In genomic region chr9:93134018-93134739, GRCh38 we compare ENCODE assay signal across 8 cellular contexts. TPM values are rescaled to one million over a fixed set of nuclear protein-coding genes. Genes with fewer than 3 reads are reported as not detected.
DNase-seq lines count a peak whose midpoint lies in the region; ATAC-seq, FAIRE-seq and TF ChIP-seq lines count a peak whose summit lies in the region.

TSS of gene NINJ1 (minus strand) at chr9:93134251. CDS start at chr9:93134217, 34 bp downstream.

- FAIRE-seq in urothelium cell line (lab: Jason Lieb, UNC) = no peak

- H3K4me1 Mint-ChIP-seq in activated naive CD8-positive, alpha-beta T cell treated with anti-CD3 and anti-CD28 coated beads, Interleukin-2, amount 50 U/mL, for 24 hours = peaks cover 58% of the 10 kb centered on the region

- peak within 1 kb of the TSS; percentile 90 for H3K27ac Mint-ChIP-seq in activated naive CD8-positive, alpha-beta T cell treated with anti-CD3 and anti-CD28 coated beads, Interleukin-2, amount 50 U/mL, for 24 hours

- H3K9me3 ChIP-seq in SU-DHL-6 (ENCODE audit: insufficient read depth, low read length) = no peaks in the 10 kb centered on the region
- H3K9me3 ChIP-seq in psoas muscle = no peaks in the 10 kb centered on the region

- peaks cover 45% of the 10 kb centered on the region for H3K4me1 ChIP-seq in psoas muscle

- no peaks in the 10 kb centered on the region for H3K79me2 ChIP-seq in SU-DHL-6 (ENCODE audit: insufficient read depth, low read length)

- DNase-seq in DMS 273 (lab: John Stamatoyannopoulos, UW; ENCODE audit: unreplicated experiment) (peak; percentile 91), left cardiac atrium (peak; percentile 79), psoas muscle (peak; percentile 78 to 85), urothelium cell line (ENCODE audit: low spot score) (peak; percentile 97)
- peak; percentile 93 for DNase-seq in activated naive CD8-positive, alpha-beta T cell treated with anti-CD3 and anti-CD28 coated beads, Interleukin-2, amount 50 U/mL, for 24 hours

- H3K4me2 ChIP-seq in SU-DHL-6 (ENCODE audit: low read depth, low read length, poor library complexity, severe bottlenecking) = peak within 1 kb of the TSS; percentile 72

- H3K27me3 ChIP-seq in SU-DHL-6 (ENCODE audit: low read length) (no peaks in the 10 kb centered on the region), psoas muscle (ENCODE audit: insufficient read depth in 3 of 3, low read length in 2 of 3) (no peaks in the 10 kb centered on the region)

- H3K9me3 Mint-ChIP-seq in activated naive CD8-positive, alpha-beta T cell treated with anti-CD3 and anti-CD28 coated beads, Interleukin-2, amount 50 U/mL, for 24 hours = no peaks in the 10 kb centered on the region

- no peaks in the 10 kb centered on the region for H4K20me1 ChIP-seq in SU-DHL-6 (ENCODE audit: low read depth, low read length)

- peak within 1 kb of the TSS; percentile 49 for H3K9ac ChIP-seq in SU-DHL-6 (ENCODE audit: low read length)

- no peaks in the 10 kb centered on the region for H3F3A ChIP-seq in SU-DHL-6 (ENCODE audit: insufficient read depth)

- no peaks in the 10 kb centered on the region for H3K27me3 Mint-ChIP-seq in activated naive CD8-positive, alpha-beta T cell treated with anti-CD3 and anti-CD28 coated beads, Interleukin-2, amount 50 U/mL, for 24 hours

- ATAC-seq in GM19438 (IDR thresholded peaks at IDR 0.05; ENCODE audit: low read depth, unreplicated experiment) (peak; percentile 68), HG03575 (IDR thresholded peaks at IDR 0.05; ENCODE audit: extremely low read depth, insufficient number of reproducible peaks, low FRiP score, unreplicated experiment) (peak; percentile 44), left cardiac atrium (peak; percentile 87 to 90), psoas muscle (peak; percentile 79 to 85 (median 80))
- ATAC-seq in activated naive CD8-positive, alpha-beta T cell treated with anti-CD3 and anti-CD28 coated beads, Interleukin-2, amount 50 U/mL, for 24 hours = peak; percentile 86

- peak within 1 kb of the TSS; percentile 90 for H3K4me3 Mint-ChIP-seq in activated naive CD8-positive, alpha-beta T cell treated with anti-CD3 and anti-CD28 coated beads, Interleukin-2, amount 50 U/mL, for 24 hours

- 0 to 2% (median 0%) methylated on average over 49 to 78 of the region's 78 CpGs for WGBS in psoas muscle, 3 donors

- H3K36me3 ChIP-seq in SU-DHL-6 (ENCODE audit: low read length) = no peaks in the 10 kb centered on the region
- no peaks in the 10 kb centered on the region for H3K36me3 ChIP-seq in psoas muscle (ENCODE audit: insufficient read depth in 1 of 2, low read depth in 1 of 2)

- H3K36me3 Mint-ChIP-seq in activated naive CD8-positive, alpha-beta T cell treated with anti-CD3 and anti-CD28 coated beads, Interleukin-2, amount 50 U/mL, for 24 hours (ENCODE audit: low read depth) = peaks cover 8% of the 10 kb centered on the region

- H3K9me2 ChIP-seq in SU-DHL-6 (replicated peaks; ENCODE audit: insufficient read depth, low read length) = no peaks in the 10 kb centered on the region

- no peak for TF ChIP-seq CTCF in SU-DHL-6 (IDR thresholded peaks at IDR 0.05; ENCODE audit: insufficient read depth, low read length, poor library complexity, severe bottlenecking)
- TF ChIP-seq CTCF in psoas muscle (IDR thresholded peaks at IDR 0.05) = no peak

- H2AFZ ChIP-seq in SU-DHL-6 (ENCODE audit: low read depth, low read length, severe bottlenecking) = peak within 1 kb of the TSS; percentile 77

- intact Hi-C loops in left cardiac atrium (cut with DNase I) (no loop called here), psoas muscle (cut with DNase I) (no loop called here)

- peak within 1 kb of the TSS; percentile 52 for H3K4me3 ChIP-seq in SU-DHL-6 (ENCODE audit: insufficient read depth, low read length, poor library complexity, severe bottlenecking)
- H3K4me3 ChIP-seq in psoas muscle = peak within 1 kb of the TSS; percentile 97

- H3K27ac ChIP-seq in SU-DHL-6 (ENCODE audit: low read depth, low read length) = no peak within 1 kb of the TSS
- H3K27ac ChIP-seq in psoas muscle = peak within 1 kb of the TSS; percentile 98

RNA-seq across cellular contexts. Expression of gene NINJ1, which starts in this region (rescaled TPM):
- total RNA-seq in left cardiac atrium = 10 to 100 TPM; 38.4 to 45.9 TPM
- 10 to 100 TPM; 17.8 to 24.8 (median 21.2) TPM for total RNA-seq in psoas muscle
- polyA plus RNA-seq in psoas muscle = 10 to 100 TPM; 19.2 to 40.1 (median 22.8) TPM
